ENCODE assay signal across 8 cellular contexts in the genomic region with DNA sequence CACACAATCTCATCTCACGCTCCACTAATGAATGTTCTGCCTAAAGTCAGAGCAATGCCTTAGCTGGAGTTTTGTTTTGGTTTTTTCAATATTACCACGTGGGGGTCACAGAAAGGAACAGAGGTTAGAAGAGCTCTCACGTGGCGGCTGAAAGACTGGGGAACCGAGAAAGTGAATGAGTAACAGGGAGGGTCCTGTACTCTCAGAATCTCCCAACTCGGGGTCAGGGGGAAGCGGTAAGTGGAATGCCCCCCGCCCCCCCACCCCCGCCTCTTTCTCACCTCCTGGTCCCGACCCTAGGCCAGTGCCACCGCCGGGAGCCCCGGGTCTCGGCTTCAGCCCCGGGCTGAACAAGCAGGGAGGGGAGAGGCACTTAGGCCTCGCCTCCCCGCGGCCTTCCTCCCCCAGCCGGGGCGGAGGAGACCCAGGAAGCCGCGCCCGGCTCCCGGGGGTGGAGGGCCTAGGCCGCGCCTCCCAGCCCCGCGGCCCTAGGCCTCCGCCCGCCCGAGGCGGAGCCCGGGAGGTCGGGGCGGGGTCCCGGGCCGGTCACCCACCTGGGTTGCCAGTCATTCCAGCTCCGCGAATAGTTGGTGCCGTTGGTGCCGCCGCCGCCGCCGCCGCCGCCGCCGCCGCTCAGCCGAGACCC.
DNase-seq lines count a peak whose midpoint lies in the region; ATAC-seq and TF ChIP-seq lines count a peak whose summit lies in the region.
"Not testable (repeated sequence)": the region's sequence is repeated elsewhere in the genome, so short reads cannot be mapped to it uniquely, and the experiment has no call there.

No MANE protein-coding gene starts in this region.

- H3K9me3 ChIP-seq in CD4-positive, alpha-beta T cell (ENCODE audit: control insufficient read depth, low read length); mononuclear cell (ENCODE audit: low read depth, low read length): not testable (repeated sequence)

- DNase-seq in CD4-positive, alpha-beta T cell = peak; percentile 38 to 82 (median 56)
- peak; percentile 73 for DNase-seq in RPMI8226
- DNase-seq in activated T-helper 1 cell treated with anti-CD3 and anti-CD28 coated beads, Interleukin-12 subunit alpha, Interleukin-12 subunit beta, Interleukin-2, Interleukin-4 antibody, amounts not matched to agents 30 ng/mL and 10 ng/mL and 1 ng/mL, durations not matched to agents 14 hours and 24 hours and 36 hours (ENCODE audit: low spot score) = peak; percentile 81
- not testable (repeated sequence) for DNase-seq in epithelial cell of proximal tubule (ENCODE audit: low read depth)
- peak; percentile 26 for DNase-seq in stimulated activated CD8-positive, alpha-beta memory T cell treated with anti-CD3 and anti-CD28 coated beads, Interleukin-12 subunit alpha, Interleukin-12 subunit beta, amount 100 ng/mL, for 1 hour (ENCODE audit: low read depth)

- peaks cover 18% of the 10 kb centered on the region for H3K4me1 ChIP-seq in mononuclear cell (ENCODE audit: insufficient read depth, low read length)

- peak; percentile 65 for ATAC-seq in CD4-positive, alpha-beta T cell (ENCODE audit: poor library complexity)
- ATAC-seq in GM21526 (IDR thresholded peaks at IDR 0.05; ENCODE audit: low FRiP score, unreplicated experiment) (peak; percentile 37), HG03460 (IDR thresholded peaks at IDR 0.05; ENCODE audit: unreplicated experiment) (peak; percentile 45)

- not testable (repeated sequence) for H3K36me3 Mint-ChIP-seq in CD4-positive, alpha-beta T cell (ENCODE audit: low read depth); activated T-helper 1 cell treated with anti-CD3 and anti-CD28 coated beads, Interleukin-12 subunit alpha, Interleukin-12 subunit beta, Interleukin-2, Interleukin-4 antibody, amounts not matched to agents 30 ng/mL and 10 ng/mL and 1 ng/mL, durations not matched to agents 14 hours and 24 hours and 36 hours (ENCODE audit: low read depth)

- H3K27me3 ChIP-seq in CD4-positive, alpha-beta T cell (ENCODE audit: control insufficient read depth, insufficient read depth, low read length); mononuclear cell (ENCODE audit: insufficient read depth, low read length): not testable (repeated sequence)

- peaks cover 14% of the 10 kb centered on the region for H3K4me1 Mint-ChIP-seq in CD4-positive, alpha-beta T cell (ENCODE audit: low read depth)
- H3K4me1 Mint-ChIP-seq in activated T-helper 1 cell treated with anti-CD3 and anti-CD28 coated beads, Interleukin-12 subunit alpha, Interleukin-12 subunit beta, Interleukin-2, Interleukin-4 antibody, amounts not matched to agents 30 ng/mL and 10 ng/mL and 1 ng/mL, durations not matched to agents 14 hours and 24 hours and 36 hours (ENCODE audit: low read depth) = peaks cover 20% of the 10 kb centered on the region

- peak overlapping the region; percentile 79 for H3K4me3 ChIP-seq in epithelial cell of proximal tubule (ENCODE audit: low read depth, low read length)
- peak overlapping the region; percentile 79 for H3K4me3 ChIP-seq in mononuclear cell (ENCODE audit: low read length)

- peak overlapping the region; percentile 98 for H3K27ac ChIP-seq in CD4-positive, alpha-beta T cell (ENCODE audit: low read depth, low read length)

- H3K4me3 Mint-ChIP-seq in CD4-positive, alpha-beta T cell = peak overlapping the region; percentile 95
- H3K4me3 Mint-ChIP-seq in activated T-helper 1 cell treated with anti-CD3 and anti-CD28 coated beads, Interleukin-12 subunit alpha, Interleukin-12 subunit beta, Interleukin-2, Interleukin-4 antibody, amounts not matched to agents 30 ng/mL and 10 ng/mL and 1 ng/mL, durations not matched to agents 14 hours and 24 hours and 36 hours = peak overlapping the region; percentile 86

- intact Hi-C loops in CD4-positive, alpha-beta T cell (cut with DNase I, micrococcal nuclease) = loop anchor here in 1 of 2 experiments (10.0 kb wide), 3 partner anchors 93 to 1947 kb away; a partner anchor contains a TSS
- intact Hi-C loops in activated T-helper 1 cell treated with anti-CD3 and anti-CD28 coated beads, Interleukin-12 subunit alpha, Interleukin-12 subunit beta, Interleukin-2, Interleukin-4 antibody, amounts not matched to agents 30 ng/mL and 10 ng/mL and 1 ng/mL, durations not matched to agents 14 hours and 24 hours and 36 hours (cut with micrococcal nuclease) = loop anchor here (10.0 kb wide), 1 partner anchor 143 kb away; no protein-coding TSS in a partner anchor

- POLR2A ChIA-PET in CD4-positive, alpha-beta T cell (lab: Charles Lee) = interaction anchor here (1.0 to 1.9 kb wide), 2 partner anchors 19 to 1647 kb away, joined by 3 to 16 read pairs; no protein-coding TSS in a partner anchor

- CTCF ChIA-PET in CD4-positive, alpha-beta T cell (lab: Charles Lee) = not testable (repeated sequence)

- H3K27ac Mint-ChIP-seq in CD4-positive, alpha-beta T cell = peak overlapping the region; percentile 90
- H3K27ac Mint-ChIP-seq in activated T-helper 1 cell treated with anti-CD3 and anti-CD28 coated beads, Interleukin-12 subunit alpha, Interleukin-12 subunit beta, Interleukin-2, Interleukin-4 antibody, amounts not matched to agents 30 ng/mL and 10 ng/mL and 1 ng/mL, durations not matched to agents 14 hours and 24 hours and 36 hours = peak overlapping the region; percentile 87

- H3K9me3 Mint-ChIP-seq in CD4-positive, alpha-beta T cell; activated T-helper 1 cell treated with anti-CD3 and anti-CD28 coated beads, Interleukin-12 subunit alpha, Interleukin-12 subunit beta, Interleukin-2, Interleukin-4 antibody, amounts not matched to agents 30 ng/mL and 10 ng/mL and 1 ng/mL, durations not matched to agents 14 hours and 24 hours and 36 hours: not testable (repeated sequence)

- not testable (repeated sequence) for H3K27me3 Mint-ChIP-seq in CD4-positive, alpha-beta T cell; activated T-helper 1 cell treated with anti-CD3 and anti-CD28 coated beads, Interleukin-12 subunit alpha, Interleukin-12 subunit beta, Interleukin-2, Interleukin-4 antibody, amounts not matched to agents 30 ng/mL and 10 ng/mL and 1 ng/mL, durations not matched to agents 14 hours and 24 hours and 36 hours (ENCODE audit: insufficient read depth)

- not testable (repeated sequence) for TF ChIP-seq CTCF in CD4-positive, alpha-beta T cell (IDR thresholded peaks at IDR 0.05); epithelial cell of proximal tubule (conservative IDR thresholded peaks at IDR 0.05; ENCODE audit: low read depth, low read length)
